ENCODE assay signal across 9 cellular contexts in the genomic region with DNA sequence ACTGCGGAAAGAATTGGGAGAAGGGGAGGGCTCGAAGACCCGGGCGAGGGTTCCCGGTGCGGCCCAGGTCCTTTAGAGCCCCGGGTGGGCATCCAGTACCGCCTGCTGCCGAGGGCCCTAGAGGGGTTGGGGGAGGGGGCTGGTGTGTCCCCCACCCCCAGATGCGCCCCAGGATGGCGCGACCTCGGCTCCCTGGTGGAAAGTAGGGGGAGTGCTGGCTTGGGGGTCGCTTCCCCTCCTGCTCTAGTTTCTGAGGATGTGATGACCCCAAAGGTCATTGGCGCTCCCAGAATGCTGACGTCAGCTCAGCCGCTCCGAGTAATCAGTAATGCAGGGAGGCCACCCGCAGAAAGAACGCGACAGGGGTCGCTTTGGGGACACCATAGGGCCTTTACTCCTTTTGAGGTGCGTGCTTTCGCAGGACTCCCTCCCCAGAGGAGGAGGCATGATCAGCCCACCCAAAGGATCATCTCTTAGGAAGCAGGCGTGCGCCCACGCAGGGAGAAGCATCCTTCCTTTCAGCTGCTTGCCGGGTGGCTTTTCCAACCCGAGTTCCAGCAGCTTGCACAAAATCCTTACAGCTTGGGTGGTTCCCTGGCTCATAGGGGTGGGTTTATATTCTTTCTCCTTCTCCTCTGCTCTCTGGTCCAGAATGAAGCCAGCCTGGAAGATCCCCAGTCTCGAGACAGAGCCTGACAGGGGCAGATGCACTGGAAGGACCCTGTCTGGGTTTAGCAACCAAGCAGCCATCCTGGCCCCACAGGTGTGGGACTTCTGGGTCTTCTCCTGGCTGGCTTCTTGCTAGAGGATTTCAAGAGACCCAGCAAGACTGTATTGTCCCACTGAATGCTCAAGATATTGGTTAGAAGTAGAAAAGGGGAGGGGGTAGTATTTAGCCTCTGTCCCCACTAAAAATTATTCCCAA. TPM values are rescaled to one million over a fixed set of nuclear protein-coding genes. Genes with fewer than 3 reads are reported as not detected.
A peak's percentile ranks its signal among the peaks of the same experiment; 100 is the strongest.
DNase-seq lines count a peak whose midpoint lies in the region; ATAC-seq and TF ChIP-seq lines count a peak whose summit lies in the region.
"Had no signal": no experiment of that assay in that cellular context is flagged by ENCODE, and none has a peak within 500 bp of the region (broad histone marks: within the 10 kb centered on the region; RNA-seq: fewer than 3 reads in every experiment).

No MANE protein-coding gene starts in this region.

- H3K4me3 Mint-ChIP-seq in activated T-cell treated with anti-CD3 and anti-CD28 coated beads, Interleukin-2, amount 50 U/mL, for 72 hours = peak overlapping the region; percentile 94 to 98

- no peak for ATAC-seq in activated T-cell treated with anti-CD3 and anti-CD28 coated beads, Interleukin-2, amount 50 U/mL, for 72 hours (replicated peaks in 1 of 2)
- ATAC-seq in HG03354 (IDR thresholded peaks at IDR 0.05; ENCODE audit: poor library complexity, severe bottlenecking, unreplicated experiment) = no peak

- no peaks in the 10 kb centered on the region for H3K27me3 ChIP-seq in HL-60 (ENCODE audit: insufficient read depth, poor library complexity, severe bottlenecking)
- H3K27me3 ChIP-seq in iPS-15b (ENCODE audit: control insufficient read depth, insufficient read depth, low read length) = peaks cover 26% of the 10 kb centered on the region
- peaks cover 52% of the 10 kb centered on the region for H3K27me3 ChIP-seq in smooth muscle cell (ENCODE audit: low read depth)

- no peaks in the 10 kb centered on the region for H3K79me2 ChIP-seq in smooth muscle cell (ENCODE audit: low read depth)

- H3K9me3 ChIP-seq in iPS-15b (ENCODE audit: control insufficient read depth, insufficient read depth, low read length) (no peaks in the 10 kb centered on the region), smooth muscle cell (replicated peaks; ENCODE audit: low read depth) (no peaks in the 10 kb centered on the region)

- H3K9ac ChIP-seq in iPS-15b (ENCODE audit: low read depth, low read length) (no peak overlapping the region), smooth muscle cell (ENCODE audit: low read depth) (no peak overlapping the region)

- no peaks in the 10 kb centered on the region for H3F3A ChIP-seq in smooth muscle cell (ENCODE audit: low read depth)

- H3K4me3 ChIP-seq in HL-60 (replicated peaks; ENCODE audit: insufficient read depth, low read length) (peak overlapping the region; percentile 70), iPS-15b (ENCODE audit: low read depth, low read length) (peak overlapping the region; percentile 67), smooth muscle cell (peak overlapping the region; percentile 89)

- H3K4me1 Mint-ChIP-seq in activated T-cell treated with anti-CD3 and anti-CD28 coated beads, Interleukin-2, amount 50 U/mL, for 72 hours (ENCODE audit: low read depth) = peaks cover 18% of the 10 kb centered on the region

- no peaks in the 10 kb centered on the region for H4K20me1 ChIP-seq in smooth muscle cell (ENCODE audit: low read depth)

- TF ChIP-seq CTCF in HL-60 (IDR thresholded peaks at IDR 0.05; ENCODE audit: insufficient read depth, low read length) (no peak), smooth muscle cell (IDR thresholded peaks at IDR 0.05; ENCODE audit: borderline replicate concordance, insufficient read depth, poor library complexity, severe bottlenecking) (no peak)

- no peak overlapping the region for H2AFZ ChIP-seq in smooth muscle cell (ENCODE audit: low read depth)

- no peaks in the 10 kb centered on the region for H3K36me3 Mint-ChIP-seq in activated T-cell treated with anti-CD3 and anti-CD28 coated beads, Interleukin-2, amount 50 U/mL, for 72 hours (ENCODE audit: insufficient read depth in 2 of 2)

- no peaks in the 10 kb centered on the region for H3K27me3 Mint-ChIP-seq in activated T-cell treated with anti-CD3 and anti-CD28 coated beads, Interleukin-2, amount 50 U/mL, for 72 hours (ENCODE audit: low read depth)

- no peaks in the 10 kb centered on the region for H3K9me3 Mint-ChIP-seq in activated T-cell treated with anti-CD3 and anti-CD28 coated beads, Interleukin-2, amount 50 U/mL, for 72 hours

- WGBS in smooth muscle cell (ENCODE audit: low lambda C conversion rate) = 18% methylated on average over 27 of the region's 30 CpGs

- H3K27ac Mint-ChIP-seq in activated T-cell treated with anti-CD3 and anti-CD28 coated beads, Interleukin-2, amount 50 U/mL, for 72 hours = no peak overlapping the region

- H3K27ac ChIP-seq in HL-60 (replicated peaks) = peak overlapping the region; percentile 78
- no peak overlapping the region for H3K27ac ChIP-seq in smooth muscle cell (ENCODE audit: low read depth)

- peak overlapping the region; percentile 99 for H3K4me2 ChIP-seq in smooth muscle cell

- DNase-seq in HL-60 (ENCODE audit: low read depth in 1 of 2, low spot score in 1 of 2) (no peak), smooth muscle cell (lab: John Stamatoyannopoulos, UW; ENCODE audit: unreplicated experiment) (no peak), SW480 (ENCODE audit: low spot score) (no peak), middle frontal gyrus (ENCODE audit: extremely low spot score, low spot score) (no peak), NCI-H2171 (lab: John Stamatoyannopoulos, UW) (no peak)
- no peak for DNase-seq in activated T-cell treated with anti-CD3 and anti-CD28 coated beads, Interleukin-2, amount 50 U/mL, for 72 hours
- DNase-seq: midbrain had no signal

- H3K36me3 ChIP-seq in iPS-15b (ENCODE audit: control insufficient read depth, insufficient read depth, low read length) (no peaks in the 10 kb centered on the region), smooth muscle cell (ENCODE audit: low read depth) (no peaks in the 10 kb centered on the region)

- peaks cover 4% of the 10 kb centered on the region for H3K4me1 ChIP-seq in iPS-15b (ENCODE audit: control insufficient read depth, insufficient read depth, low read length)
- H3K4me1 ChIP-seq in smooth muscle cell (ENCODE audit: low read depth) = peaks cover 14% of the 10 kb centered on the region

RNA-seq across cellular contexts. Expression of gene PRKAG2, which starts 1.3 kb away (rescaled TPM):
- 10 to 100 TPM; 23.2 to 28.4 TPM for total RNA-seq in activated T-cell treated with anti-CD3 and anti-CD28 coated beads, Interleukin-2, amount 50 U/mL, for 72 hours
- 3.5 and 3.6 TPM in 2 replicates for total RNA-seq in smooth muscle cell
- polyA plus RNA-seq in smooth muscle cell = 3.9 and 9.1 TPM in 2 replicates
